Comparison of ENCODE assay signal across 9 cellular contexts in the genomic region with DNA sequence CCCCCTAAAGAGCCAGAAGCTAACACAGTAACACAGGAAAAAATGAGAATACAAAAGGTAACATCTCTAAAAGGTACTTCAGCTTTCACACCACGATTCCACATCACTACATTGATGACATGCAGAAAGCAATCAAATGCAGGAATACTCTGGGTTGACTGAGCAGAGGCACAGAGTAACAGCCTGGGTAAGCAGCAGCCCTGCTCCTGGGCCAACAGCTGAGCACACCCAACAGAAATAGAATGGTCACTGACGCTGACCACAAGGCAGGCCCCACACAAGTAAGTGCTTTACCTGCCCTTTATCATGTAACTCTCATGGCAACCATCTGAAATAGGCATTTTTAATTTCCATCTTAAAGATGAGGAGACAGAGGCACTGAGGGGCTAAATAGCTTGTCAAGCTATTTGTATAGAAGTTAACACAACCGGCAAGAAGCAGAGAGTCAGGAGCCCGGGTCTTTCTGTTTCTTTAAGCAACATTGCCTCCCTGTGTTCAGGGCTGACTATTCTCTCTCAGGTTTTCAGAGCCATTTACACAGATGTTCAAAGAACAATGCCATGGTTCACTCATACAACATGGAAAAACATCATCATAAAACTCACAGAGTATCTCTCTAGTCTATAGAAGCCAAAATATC.
DNase-seq lines count a peak whose midpoint lies in the region; ATAC-seq and TF ChIP-seq lines count a peak whose summit lies in the region.
"Had no signal": no experiment of that assay in that cellular context is flagged by ENCODE, and none has a peak within 500 bp of the region (broad histone marks: within the 10 kb centered on the region; RNA-seq: fewer than 3 reads in every experiment).

No MANE protein-coding gene starts in this region.

- no peak overlapping the region for H2AFZ ChIP-seq in MM.1S (ENCODE audit: low read length)
- no peak overlapping the region for H2AFZ ChIP-seq in fibroblast of lung (ENCODE audit: low read length)

- peak; percentile 27 for TF ChIP-seq CTCF in MM.1S (IDR thresholded peaks at IDR 0.05; ENCODE audit: low read length)
- TF ChIP-seq CTCF in fibroblast of lung (conservative IDR thresholded peaks at IDR 0.05 in 1 of 2, IDR thresholded peaks at IDR 0.05 in 1 of 2; ENCODE audit: low read depth in 1 of 2, low read length in 2 of 2), result peak; percentile 32 to 50
- TF ChIP-seq CTCF in natural killer cell (IDR thresholded peaks at IDR 0.05), result no peak

- H3K27me3 Mint-ChIP-seq in natural killer cell (ENCODE audit: low read depth in 2 of 2), result peaks cover 0 to 14% of the 10 kb centered on the region in 2 donors

- ATAC-seq in GM21825 (IDR thresholded peaks at IDR 0.05; ENCODE audit: unreplicated experiment) (no peak), natural killer cell (no peak)

- no peak overlapping the region for H3K4me3 ChIP-seq in MM.1S (ENCODE audit: low read length)
- H3K4me3 ChIP-seq in fibroblast of lung (replicated peaks in 1 of 4; ENCODE audit: control extremely low read depth in 1 of 4, insufficient read depth in 1 of 4, low read depth in 3 of 4, low read length in 4 of 4), result no peak overlapping the region

- H3K4me2 ChIP-seq in MM.1S (ENCODE audit: low read depth, low read length) (no peak overlapping the region), fibroblast of lung (ENCODE audit: extremely low read depth, insufficient read depth, low read length) (no peak overlapping the region)

- H3K27ac Mint-ChIP-seq in natural killer cell, result no peak overlapping the region
- H3K27ac Mint-ChIP-seq: B cell had no signal

- H3K9me2 ChIP-seq in MM.1S (replicated peaks; ENCODE audit: insufficient read depth, low read length), result no peaks in the 10 kb centered on the region

- H3K4me1 ChIP-seq in MM.1S (ENCODE audit: low read length) (peaks cover 9% of the 10 kb centered on the region), fibroblast of lung (ENCODE audit: control insufficient read depth, extremely low read depth, insufficient read depth, low read length) (no peaks in the 10 kb centered on the region)

- DNase-seq in DMS79 treated with DMSO at 0.1 percent for 48 hours (lab: John Stamatoyannopoulos, UW), result peak; percentile 1
- DNase-seq in DMS79 (lab: John Stamatoyannopoulos, UW), result no peak
- DNase-seq in MM.1S, result peak; percentile 31
- peak; percentile 3 to 26 for DNase-seq in activated CD4-positive, alpha-beta T cell treated with anti-CD3 and anti-CD28 coated beads, Interleukin-2, amount 50 U/mL, for 4 hours
- DNase-seq in fibroblast of lung (ENCODE audit: low read depth in 2 of 2), result peak; percentile 56 to 69
- peak; percentile 39 for DNase-seq in pulmonary artery endothelial cell (ENCODE audit: low read depth, low spot score)
- DNase-seq in natural killer cell, result no peak

- H3K4me1 Mint-ChIP-seq in natural killer cell, result no peaks in the 10 kb centered on the region

- H3K9me3 ChIP-seq in MM.1S (replicated peaks; ENCODE audit: insufficient read depth, low read length) (no peaks in the 10 kb centered on the region), fibroblast of lung (ENCODE audit: control insufficient read depth, insufficient read depth, low read depth, low read length) (no peaks in the 10 kb centered on the region)

- H3K36me3 ChIP-seq in MM.1S (replicated peaks; ENCODE audit: insufficient read depth, low read length) (no peaks in the 10 kb centered on the region), fibroblast of lung (ENCODE audit: control insufficient read depth, insufficient read depth, low read length) (no peaks in the 10 kb centered on the region)

- intact Hi-C loops in natural killer cell (cut with micrococcal nuclease), result no loop called here

- H3K9ac ChIP-seq in MM.1S (ENCODE audit: low read length) (no peak overlapping the region), fibroblast of lung (ENCODE audit: insufficient read depth, low read length) (no peak overlapping the region)

- no peaks in the 10 kb centered on the region for H3F3A ChIP-seq in MM.1S (ENCODE audit: insufficient read depth, low read length)

- H3K4me3 Mint-ChIP-seq in natural killer cell, result no peak overlapping the region
- H3K4me3 Mint-ChIP-seq: B cell had no signal

- H3K27me3 ChIP-seq in MM.1S (replicated peaks; ENCODE audit: insufficient read depth, low read length), result no peaks in the 10 kb centered on the region
- H3K27me3 ChIP-seq in fibroblast of lung (ENCODE audit: control insufficient read depth, insufficient read depth, low read length), result no peaks in the 10 kb centered on the region

- H3K36me3 Mint-ChIP-seq in natural killer cell, result no peaks in the 10 kb centered on the region

- H3K9me3 Mint-ChIP-seq in natural killer cell, result no peaks in the 10 kb centered on the region

- H3K79me2 ChIP-seq in MM.1S (ENCODE audit: low read length) (no peaks in the 10 kb centered on the region), fibroblast of lung (ENCODE audit: control insufficient read depth, insufficient read depth, low read length) (no peaks in the 10 kb centered on the region)

- H3K27ac ChIP-seq in MM.1S (ENCODE audit: low read length) (no peak overlapping the region), fibroblast of lung (ENCODE audit: insufficient read depth, low read length) (no peak overlapping the region)

- H4K20me1 ChIP-seq in MM.1S (ENCODE audit: insufficient read depth, low read length), result no peaks in the 10 kb centered on the region
- no peaks in the 10 kb centered on the region for H4K20me1 ChIP-seq in fibroblast of lung (ENCODE audit: control insufficient read depth, extremely low read depth, insufficient read depth, low read length)

Comparison
In these comparisons a context has a peak if more than half of its experiments do, and no peak if none do; other contexts are left out.
1. DNase-seq: peak in DMS79 treated with DMSO at 0.1 percent for 48 hours (single experiment), MM.1S (single experiment), activated CD4-positive, alpha-beta T cell treated with anti-CD3 and anti-CD28 coated beads, Interleukin-2, amount 50 U/mL, for 4 hours (2 of 2), fibroblast of lung (2 of 2) and pulmonary artery endothelial cell (single experiment); none in DMS79 (single experiment) and natural killer cell (single experiment).